ENCODE assay signal across 28 cellular contexts in the genomic region with DNA sequence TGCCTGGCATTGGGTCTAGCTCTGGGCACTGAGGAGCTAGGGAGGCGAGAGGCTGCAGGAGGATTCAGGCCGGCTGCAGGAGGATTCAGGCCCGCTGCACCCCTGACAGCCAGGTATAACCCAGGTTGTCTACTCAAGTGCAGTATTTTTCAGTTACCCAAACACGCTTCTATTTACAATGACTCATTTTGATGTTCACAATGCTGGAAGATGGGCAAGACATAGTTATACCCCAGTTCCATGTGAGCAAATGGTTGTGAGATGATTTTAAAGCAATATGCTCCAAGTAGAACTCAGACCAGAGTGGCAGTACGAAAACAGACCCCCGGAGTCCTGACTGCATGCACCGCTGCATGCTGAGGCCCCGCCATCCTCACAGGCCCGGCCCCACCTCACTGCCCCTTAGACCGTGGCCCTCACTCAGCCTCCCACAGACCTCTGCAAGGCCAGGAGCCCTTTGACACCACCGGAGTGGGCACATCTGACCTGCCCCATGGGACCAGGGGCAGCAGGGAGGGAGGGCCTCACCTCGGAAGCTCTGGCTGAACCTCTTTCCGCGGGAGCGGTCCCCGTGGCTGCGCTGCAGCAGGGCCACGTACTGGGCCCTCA. TPM values are rescaled to one million over a fixed set of nuclear protein-coding genes. Genes with fewer than 3 reads are reported as not detected.
DNase-seq lines count a peak whose midpoint lies in the region; ATAC-seq, FAIRE-seq and TF ChIP-seq lines count a peak whose summit lies in the region.
"Had no signal": no experiment of that assay in that cellular context is flagged by ENCODE, and none has a peak within 500 bp of the region (broad histone marks: within the 10 kb centered on the region; RNA-seq: fewer than 3 reads in every experiment).

No MANE protein-coding gene starts in this region.

- ATAC-seq in Panc1, result 0 out of 2 replicates have a peak, but pooled peaks have one; percentile 21
- ATAC-seq in lower lobe of right lung, result peak in 1 of 2 donors; percentile 20
- ATAC-seq: stimulated activated naive B cell treated with anti-CD40 and anti-IgM and Interleukin-4, amounts not matched to agents 10 μg/mL and 1 μg/mL and 100 μg/mL, for 72 hours had no signal

- BruUV-seq in Panc1 (replicated peaks; lab: Mats Ljungman, UMichigan), result no TSS peak

- intact Hi-C loops in Panc1 (cut with micrococcal nuclease; ENCODE audit: unreplicated experiment), result no loop called here
- intact Hi-C loops in lower lobe of right lung (cut with DNase I), result no loop called here
- intact Hi-C loops in kidney (cut with DNase I), result no loop called here

- H3K9ac ChIP-seq in kidney (ENCODE audit: low read length in 2 of 2), result no peak overlapping the region
- H3K9ac ChIP-seq: neural progenitor cell had no signal

- no peak overlapping the region for H3K27ac ChIP-seq in Panc1 (ENCODE audit: low read length)
- H3K27ac ChIP-seq in lower lobe of right lung, result no peak overlapping the region
- H3K27ac ChIP-seq in kidney (ENCODE audit: low read depth in 2 of 2, low read length in 2 of 2), result no peak overlapping the region
- H3K27ac ChIP-seq: neural progenitor cell, RWPE1, skin epidermis, thoracic aorta had no signal

- FAIRE-seq in kidney (lab: Jason Lieb, UNC), result no peak
- FAIRE-seq: bronchial epithelial cell, endometrium, K562 had no signal

- H3K4me1 ChIP-seq in Panc1 (ENCODE audit: control insufficient read depth, insufficient read depth, low read length) (peaks cover 4% of the 10 kb centered on the region; the same call in 1 of the 2 replicates), lower lobe of right lung (peaks cover 2% of the 10 kb centered on the region), kidney (ENCODE audit: control insufficient read depth in 1 of 2, insufficient read depth in 1 of 2, low read depth in 1 of 2, low read length in 2 of 2) (peaks cover 5 to 7% of the 10 kb centered on the region in 2 donors), HAP-1 (no peaks in the 10 kb centered on the region; the same call in 1 of the 2 replicates)
- H3K4me1 ChIP-seq: neural progenitor cell had no signal

- H3K4me3 ChIP-seq in Panc1 (ENCODE audit: low read depth in 2 of 2, low read length in 2 of 2) (no peak overlapping the region), lower lobe of right lung (no peak overlapping the region), kidney (ENCODE audit: low read length in 2 of 2) (no peak overlapping the region), HAP-1 (no peak overlapping the region)
- H3K4me3 ChIP-seq: K562, skin epidermis, thoracic aorta had no signal

- CTCF ChIA-PET in Panc1 (lab: Charles Lee), result no interaction called here

- H3K9me3 ChIP-seq in Panc1 (ENCODE audit: control insufficient read depth, insufficient read depth, low read depth, low read length) (no peaks in the 10 kb centered on the region), lower lobe of right lung (no peaks in the 10 kb centered on the region), kidney (ENCODE audit: control insufficient read depth in 1 of 2, low read length in 2 of 2) (no peaks in the 10 kb centered on the region), HAP-1 (no peaks in the 10 kb centered on the region)
- H3K9me3 ChIP-seq: thoracic aorta had no signal

- H3K36me3 ChIP-seq in Panc1 (ENCODE audit: control insufficient read depth, insufficient read depth, low read length) (no peaks in the 10 kb centered on the region), lower lobe of right lung (no peaks in the 10 kb centered on the region), kidney (ENCODE audit: control insufficient read depth in 1 of 2, insufficient read depth in 2 of 2, low read length in 2 of 2) (no peaks in the 10 kb centered on the region), HAP-1 (replicated peaks) (no peaks in the 10 kb centered on the region)
- H3K36me3 ChIP-seq: neural progenitor cell, thoracic aorta had no signal

- TF ChIP-seq CTCF in GM10266 (IDR thresholded peaks at IDR 0.05; ENCODE audit: control insufficient read depth, insufficient read depth, low read depth, missing control alignments) (no peak), Panc1 (IDR thresholded peaks at IDR 0.05) (no peak), lower lobe of right lung (IDR thresholded peaks at IDR 0.05) (no peak), kidney (IDR thresholded peaks at IDR 0.05; ENCODE audit: borderline replicate concordance, extremely low read depth, insufficient read depth) (no peak)

- DNase-seq in GM10266 (ENCODE audit: extremely low spot score), result peak; percentile 22
- no peak for DNase-seq in Panc1 (ENCODE audit: low read depth, low spot score)
- peak; percentile 29 for DNase-seq in lower lobe of right lung
- DNase-seq in retina, result peak; percentile 28
- no peak for DNase-seq in kidney
- DNase-seq in NCI-H1048 (lab: John Stamatoyannopoulos, UW), result no peak
- no peak for DNase-seq in HAP-1 (ENCODE audit: low spot score in 2 of 2)
- DNase-seq: activated CD4-positive, alpha-beta memory T cell treated with anti-CD3 and anti-CD28 coated beads, Interleukin-2, amount 10 ng/mL, durations not matched to agents 7 days and 5 days; activated CD4-positive, CD25-positive, alpha-beta regulatory T cell; activated gamma-delta T cell; cortex of kidney; left cardiac atrium; midbrain; MM.1S; NCI-H1436 treated with DMSO at 0.1 percent for 48 hours; NCI-H510A treated with DMSO at 0.1 percent for 48 hours; stimulated activated CD4-positive, alpha-beta T cell treated with anti-CD3 and anti-CD28 coated beads, Interleukin-1b, Interleukin-23, amount 100 ng/mL, for 48 hours; stimulated activated naive B cell treated with anti-CD40 and anti-IgM and Interleukin-4, amounts not matched to agents 10 μg/mL and 1 μg/mL and 100 μg/mL, for 72 hours; T-helper 9 cell had no signal

- in situ Hi-C loops in Panc1 (cut with HindIII; ENCODE audit: low pct_unique_long_range_greater_than_20kb, low sequenced_read_pairs) (no loop called here), HAP-1 (cut with MboI; ENCODE audit: low sequenced_read_pairs) (no loop called here)

- POLR2A ChIA-PET in Panc1 (lab: Charles Lee), result no interaction called here

- H3K27me3 ChIP-seq in Panc1 (ENCODE audit: control insufficient read depth, insufficient read depth, low read length) (no peaks in the 10 kb centered on the region), lower lobe of right lung (ENCODE audit: low read depth) (no peaks in the 10 kb centered on the region), HAP-1 (ENCODE audit: low read depth) (no peaks in the 10 kb centered on the region)

RNA-seq across cellular contexts. Expression of gene LEFTY1, which starts 0.6 kb away (rescaled TPM):
- total RNA-seq in Panc1 (2021; ENCODE audit: unreplicated experiment) (not detected), lower lobe of right lung (not detected), kidney (8.6 TPM)
- 0.29 TPM for polyA plus RNA-seq in Panc1 (2012; ENCODE audit: insufficient read length)
- polyA plus RNA-seq in kidney (ENCODE audit: insufficient read depth, low read depth, low replicate concordance), result 0.41 TPM
- total RNA-seq: activated CD4-positive, alpha-beta memory T cell treated with anti-CD3 and anti-CD28 coated beads, Interleukin-2, amount 10 ng/mL, durations not matched to agents 7 days and 5 days; bronchial epithelial cell; pulmonary artery endothelial cell; thoracic aorta had no signal

RNA-seq across cellular contexts. Expression of gene TMEM63A, which starts 6.2 kb away (rescaled TPM):
- 31.4 TPM for total RNA-seq in Panc1 (2021; ENCODE audit: unreplicated experiment)
- 22.7 TPM for polyA plus RNA-seq in Panc1 (2012; ENCODE audit: insufficient read length)
- 141 TPM for total RNA-seq in lower lobe of right lung
- 159 TPM for total RNA-seq in kidney
- polyA plus RNA-seq in kidney (ENCODE audit: insufficient read depth, low read depth, low replicate concordance), result 25.5 TPM

RNA-seq across cellular contexts. Expression of gene PYCR2, which starts 35.7 kb away (rescaled TPM):
- total RNA-seq in Panc1 (2021; ENCODE audit: unreplicated experiment), result 74.4 TPM
- polyA plus RNA-seq in Panc1 (2012; ENCODE audit: insufficient read length), result 116 TPM
- 73.2 TPM for total RNA-seq in lower lobe of right lung
- 79.3 TPM for total RNA-seq in kidney
- polyA plus RNA-seq in kidney (ENCODE audit: insufficient read depth, low read depth, low replicate concordance), result 72.4 TPM

RNA-seq across cellular contexts. Expression of gene LEFTY2, which starts 52.6 kb away (rescaled TPM):
- total RNA-seq in Panc1 (2021; ENCODE audit: unreplicated experiment) (not detected), lower lobe of right lung (1.2 TPM), kidney (0.13 TPM)
- polyA plus RNA-seq in Panc1 (2012; ENCODE audit: insufficient read length), result not detected
- polyA plus RNA-seq in kidney (ENCODE audit: insufficient read depth, low read depth, low replicate concordance), result 0.28 TPM
- total RNA-seq: activated CD4-positive, alpha-beta memory T cell treated with anti-CD3 and anti-CD28 coated beads, Interleukin-2, amount 10 ng/mL, durations not matched to agents 7 days and 5 days; bronchial epithelial cell; H4 had no signal

Comparison
In these comparisons a context has a peak if more than half of its experiments do, and no peak if none do; other contexts are left out.
1. DNase-seq: peak in GM10266 (single experiment), lower lobe of right lung (single experiment) and retina (single experiment); none in Panc1 (single experiment), kidney (single experiment), NCI-H1048 (single experiment) and HAP-1 (0 of 2).